8 cellular contexts compared by ENCODE assay signal in genomic region chr4:76950052-76950845, GRCh38. TPM values are rescaled to one million over a fixed set of nuclear protein-coding genes. Genes with fewer than 3 reads are reported as not detected.
A peak's percentile ranks its signal among the peaks of the same experiment; 100 is the strongest.
DNase-seq lines count a peak whose midpoint lies in the region; ATAC-seq and TF ChIP-seq lines count a peak whose summit lies in the region.

No MANE protein-coding gene starts in this region.

- ATAC-seq in GM21619 (IDR thresholded peaks at IDR 0.05; ENCODE audit: unreplicated experiment) (peak; percentile 24), left lobe of liver (peak; percentile 48)

- no peaks in the 10 kb centered on the region for H3K27me3 ChIP-seq in colonic mucosa

- DNase-seq in activated CD4-positive, alpha-beta T cell treated with anti-CD3 and anti-CD28 coated beads for 48 hours, result peak; percentile 58
- DNase-seq in colonic mucosa (peak; percentile 85), left lobe of liver (ENCODE audit: low spot score) (peak; percentile 68), AG08395 (ENCODE audit: low spot score) (no peak)
- DNase-seq in stimulated activated CD4-positive, alpha-beta T cell treated with anti-CD3 and anti-CD28 coated beads, Interleukin-4, amount 100 ng/mL, for 24 hours, result peak; percentile 58

- no peaks in the 10 kb centered on the region for H3K9me3 ChIP-seq in ES-I3 (ENCODE audit: control insufficient read depth, insufficient read depth, low read length)
- H3K9me3 ChIP-seq in KOPT-K1 (ENCODE audit: insufficient read depth, low read length, poor library complexity, severe bottlenecking), result no peaks in the 10 kb centered on the region
- H3K9me3 ChIP-seq in colonic mucosa, result no peaks in the 10 kb centered on the region

- peaks cover 6% of the 10 kb centered on the region; the same call in 1 of the 2 replicates for H3K4me1 ChIP-seq in ES-I3 (ENCODE audit: insufficient read depth, low read length)
- no peaks in the 10 kb centered on the region for H3K4me1 ChIP-seq in colonic mucosa

- peak overlapping the region; percentile 20 for H3K27ac ChIP-seq in KOPT-K1 (ENCODE audit: low read depth, low read length, poor library complexity, severe bottlenecking)
- peak overlapping the region; percentile 91 for H3K27ac ChIP-seq in colonic mucosa

- H3K4me3 ChIP-seq in colonic mucosa, result peak overlapping the region; percentile 58

- no peak for TF ChIP-seq CTCF in colonic mucosa (IDR thresholded peaks at IDR 0.05)

- no peaks in the 10 kb centered on the region for H3K36me3 ChIP-seq in ES-I3 (ENCODE audit: insufficient read depth, low read length)
- H3K36me3 ChIP-seq in KOPT-K1 (ENCODE audit: insufficient read depth, low read length), result no peaks in the 10 kb centered on the region
- H3K36me3 ChIP-seq in colonic mucosa, result no peaks in the 10 kb centered on the region

- intact Hi-C loops in colonic mucosa (cut with DNase I), result loop anchor here (5.0 kb wide), 1 partner anchor 92 kb away; no protein-coding TSS in a partner anchor

- peak overlapping the region; percentile 93 for H3K9ac ChIP-seq in ES-I3 (ENCODE audit: low read depth, low read length)
- peak overlapping the region; percentile 89 to 93 for H3K9ac ChIP-seq in colonic mucosa (ENCODE audit: low read depth in 2 of 2, low read length in 2 of 2)

RNA-seq across cellular contexts. Expression of gene SEPTIN11, which starts 0.7 kb away (rescaled TPM):
- total RNA-seq in colonic mucosa, result 100 to 1,000 TPM; 114 to 134 TPM
- 37.2 TPM for total RNA-seq in left lobe of liver

RNA-seq across cellular contexts. Expression of gene SOWAHB, which starts 52.3 kb away (rescaled TPM):
- total RNA-seq in colonic mucosa (10 to 100 TPM; 20.8 to 25.7 TPM), left lobe of liver (22.1 TPM)
